23 cellular contexts compared by ENCODE assay signal in the genomic region with DNA sequence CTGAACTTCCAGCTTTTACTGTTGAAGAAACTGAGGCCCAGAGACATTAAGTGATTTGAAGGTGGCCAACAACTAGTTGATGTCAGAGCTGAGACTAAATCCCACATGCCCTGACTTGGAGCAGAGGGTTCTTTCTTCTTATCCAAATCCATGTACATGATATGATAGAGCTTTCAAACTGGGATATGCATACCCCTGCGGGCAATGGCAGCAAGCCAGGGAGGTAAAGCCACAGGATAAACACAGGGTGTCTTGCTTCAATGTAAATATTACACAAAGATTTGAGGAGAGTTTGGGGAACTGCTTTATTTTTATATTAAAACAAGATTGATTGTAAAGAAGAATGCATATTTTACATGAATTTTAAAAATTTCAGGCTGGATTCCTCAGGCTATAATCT. TPM values are rescaled to one million over a fixed set of nuclear protein-coding genes. Genes with fewer than 3 reads are reported as not detected.
"Had no signal": no experiment of that assay in that cellular context is flagged by ENCODE, and none has a peak within 500 bp of the region (broad histone marks: within the 10 kb centered on the region; RNA-seq: fewer than 3 reads in every experiment).

No MANE protein-coding gene starts in this region.

- FAIRE-seq: endometrium, kidney had no signal

- H3K27ac ChIP-seq: brain microvascular endothelial cell, gastrocnemius medialis, sigmoid colon, spleen, testis, VCaP had no signal

- H3K4me3 ChIP-seq: gastrocnemius medialis, lung, sigmoid colon, spleen, testis had no signal

- DNase-seq: activated CD4-positive, alpha-beta T cell treated with anti-CD3 and anti-CD28 coated beads for 1 hour; activated CD8-positive, alpha-beta memory T cell treated with anti-CD3 and anti-CD28 coated beads for 24 hours; activated CD8-positive, alpha-beta memory T cell treated with anti-CD3 and anti-CD28 coated beads, Interleukin-2, amount 50 U/mL, for 48 hours; activated effector memory CD4-positive, alpha-beta T cell treated with anti-CD3 and anti-CD28 coated beads, Interleukin-2, amount 50 U/mL, for 16 hours; activated naive CD4-positive, alpha-beta T cell treated with anti-CD3 and anti-CD28 coated beads, Interleukin-2, amount 50 U/mL, for 16 hours; activated T-cell treated with anti-CD3 and anti-CD28 coated beads, Interleukin-2, amount 50 U/mL, for 48 hours; aorta; brain microvascular endothelial cell; cortex of kidney; gastrocnemius medialis; head of caudate nucleus; kidney; midbrain; sigmoid colon; spleen; stimulated activated CD4-positive, alpha-beta T cell treated with anti-CD3 and anti-CD28 coated beads, Interleukin-4, amount 100 ng/mL, for 4 hours; testis had no signal

- H3K9me3 ChIP-seq: gastrocnemius medialis, sigmoid colon, testis had no signal

- H3K4me1 ChIP-seq: gastrocnemius medialis, sigmoid colon, spleen, testis had no signal

- H3K27me3 ChIP-seq: brain microvascular endothelial cell, gastrocnemius medialis, sigmoid colon, spleen, testis had no signal

- H3K36me3 ChIP-seq: brain microvascular endothelial cell, gastrocnemius medialis, sigmoid colon, spleen had no signal

RNA-seq across cellular contexts. Expression of a gene that starts 2.3 kb away (rescaled TPM):
- total RNA-seq: aorta, gastrocnemius medialis, kidney, left lobe of liver, lung, renal cortical epithelial cell, sigmoid colon, spleen had no signal
- polyA plus RNA-seq: aorta, esophagus, lung, sigmoid colon, spleen had no signal

RNA-seq across cellular contexts. Expression of a gene that starts 58.8 kb away (rescaled TPM):
- total RNA-seq: aorta, gastrocnemius medialis, left lobe of liver, spleen had no signal
- polyA plus RNA-seq: aorta, spleen had no signal
